ENCODE assay signal across 8 cellular contexts in genomic region chr17:55264640-55265298, GRCh38. TPM values are rescaled to one million over a fixed set of nuclear protein-coding genes. Genes with fewer than 3 reads are reported as not detected.
A peak's percentile ranks its signal among the peaks of the same experiment; 100 is the strongest.
DNase-seq lines count a peak whose midpoint lies in the region; ATAC-seq, FAIRE-seq and TF ChIP-seq lines count a peak whose summit lies in the region.

A gene with protein sequence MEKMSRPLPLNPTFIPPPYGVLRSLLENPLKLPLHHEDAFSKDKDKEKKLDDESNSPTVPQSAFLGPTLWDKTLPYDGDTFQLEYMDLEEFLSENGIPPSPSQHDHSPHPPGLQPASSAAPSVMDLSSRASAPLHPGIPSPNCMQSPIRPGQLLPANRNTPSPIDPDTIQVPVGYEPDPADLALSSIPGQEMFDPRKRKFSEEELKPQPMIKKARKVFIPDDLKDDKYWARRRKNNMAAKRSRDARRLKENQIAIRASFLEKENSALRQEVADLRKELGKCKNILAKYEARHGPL (plus strand): TSS chr17:55264960. CDS start chr17:55265485, 525 bp downstream.

- POLR2A ChIA-PET in A673 (lab: Charles Lee; ENCODE audit: low non-redundant PET): no interaction called here
- POLR2A ChIA-PET in endothelial cell of umbilical vein (lab: Charles Lee): no interaction called here

- no peaks in the 10 kb centered on the region for H4K20me1 ChIP-seq in endothelial cell of umbilical vein (replicated peaks; ENCODE audit: control insufficient read depth, extremely low read depth, insufficient read depth, low read length)

- peak; percentile 97 for ATAC-seq in GM18909 (IDR thresholded peaks at IDR 0.05; ENCODE audit: poor library complexity, unreplicated experiment)
- peak; percentile 97 for ATAC-seq in HG03175 (IDR thresholded peaks at IDR 0.05; ENCODE audit: unreplicated experiment)

- FAIRE-seq in endothelial cell of umbilical vein (lab: Jason Lieb, UNC): no peak

- DNase-seq in A673 (ENCODE audit: low spot score): peak; percentile 90
- peak; percentile 48 for DNase-seq in NCI-H446 treated with DMSO at 0.1 percent for 48 hours (lab: John Stamatoyannopoulos, UW)
- peak; percentile 86 for DNase-seq in activated CD8-positive, alpha-beta memory T cell treated with anti-CD3 and anti-CD28 coated beads, Interleukin-2, amount 50 U/mL, for 48 hours
- DNase-seq in endothelial cell of umbilical vein (ENCODE audit: low read depth, low spot score): peak; percentile 52
- DNase-seq in stimulated activated CD8-positive, alpha-beta memory T cell treated with anti-CD3 and anti-CD28 coated beads, Interleukin-12 subunit alpha, Interleukin-12 subunit beta, amount 100 ng/mL, for 4 hours (ENCODE audit: low read depth): peak; percentile 54

- H3K9me3 ChIP-seq in A673 (ENCODE audit: low read depth, low read length, poor library complexity, severe bottlenecking) (no peaks in the 10 kb centered on the region), endothelial cell of umbilical vein (replicated peaks; ENCODE audit: control insufficient read depth, insufficient read depth, low read length) (no peaks in the 10 kb centered on the region), mesodermal cell (ENCODE audit: control insufficient read depth, low read length) (peaks cover 4% of the 10 kb centered on the region)

- no peaks in the 10 kb centered on the region for H3K79me2 ChIP-seq in endothelial cell of umbilical vein (ENCODE audit: control insufficient read depth, insufficient read depth, low read length)

- no peaks in the 10 kb centered on the region for H3K36me3 ChIP-seq in A673 (ENCODE audit: insufficient read depth, low read length, poor library complexity, severe bottlenecking)
- H3K36me3 ChIP-seq in endothelial cell of umbilical vein (ENCODE audit: control insufficient read depth in 2 of 2, extremely low read depth in 1 of 2, insufficient read depth in 2 of 2, low read length in 2 of 2): no peaks in the 10 kb centered on the region
- H3K36me3 ChIP-seq in mesodermal cell (ENCODE audit: control insufficient read depth, insufficient read depth, low read length): no peaks in the 10 kb centered on the region

- H3K4me3 ChIP-seq in A673 (ENCODE audit: low read depth, low read length, poor library complexity, severe bottlenecking) (peak within 1 kb of the TSS; percentile 48), endothelial cell of umbilical vein (replicated peaks in 1 of 3; ENCODE audit: insufficient read depth in 1 of 3, low read depth in 1 of 3, low read length in 3 of 3) (peak within 1 kb of the TSS in 2 of 3 experiments; percentile 20 to 31), mesodermal cell (ENCODE audit: extremely low read depth, insufficient read depth, low read length, poor library complexity, severe bottlenecking) (peak within 1 kb of the TSS; percentile 27)

- no peaks in the 10 kb centered on the region for H3K27me3 ChIP-seq in A673 (replicated peaks; ENCODE audit: insufficient read depth, low read depth, low read length, poor library complexity)
- peaks cover 47 to 80% of the 10 kb centered on the region in 2 experiments for H3K27me3 ChIP-seq in endothelial cell of umbilical vein (ENCODE audit: control insufficient read depth in 2 of 2, insufficient read depth in 2 of 2, low read length in 2 of 2)

- no peak within 1 kb of the TSS for H3K9ac ChIP-seq in endothelial cell of umbilical vein (replicated peaks; ENCODE audit: extremely low read depth, insufficient read depth, low read length)

- intact Hi-C loops in A673 (cut with micrococcal nuclease; ENCODE audit: unreplicated experiment) (loop anchor here (1.0 kb wide), 1 partner anchor 26 kb away; no protein-coding TSS in a partner anchor), endothelial cell of umbilical vein (cut with micrococcal nuclease) (loop anchor here (1.0 to 5.0 kb wide), 2 partner anchors 26 to 87 kb away; no protein-coding TSS in a partner anchor)

- dilution Hi-C loops in endothelial cell of umbilical vein (cut with MboI; ENCODE audit: extremely low pct_ligation_motif_present, low sequenced_read_pairs): no loop called here

- CTCF ChIA-PET in A673 (lab: Charles Lee): no interaction called here
- CTCF ChIA-PET in endothelial cell of umbilical vein (lab: Charles Lee): interaction anchor here (0.7 to 1.2 kb wide), 3 partner anchors 19 to 908 kb away, joined by 3 to 4 read pairs (median 4); no protein-coding TSS in a partner anchor

- peaks cover 9% of the 10 kb centered on the region for H3K4me1 ChIP-seq in A673 (ENCODE audit: insufficient read depth, low read length, poor library complexity, severe bottlenecking)
- H3K4me1 ChIP-seq in endothelial cell of umbilical vein (ENCODE audit: control insufficient read depth, extremely low read depth, insufficient read depth, low read length): peaks cover 2% of the 10 kb centered on the region
- H3K4me1 ChIP-seq in mesodermal cell (ENCODE audit: control insufficient read depth, insufficient read depth, low read length, poor library complexity, severe bottlenecking): peaks cover 4% of the 10 kb centered on the region

- WGBS in mesodermal cell (ENCODE audit: insufficient coverage in 2 of 2), 2 experiments: 0 to 1% methylated on average over 30 to 43 of the region's 64 CpGs

- no peaks in the 10 kb centered on the region for H3K9me1 ChIP-seq in endothelial cell of umbilical vein (replicated peaks; ENCODE audit: control insufficient read depth, extremely low read depth, insufficient read depth, low read length)

- peak within 1 kb of the TSS; percentile 34 for H3K4me2 ChIP-seq in endothelial cell of umbilical vein (ENCODE audit: insufficient read depth, low read length)

- peak within 1 kb of the TSS; percentile 43 for H2AFZ ChIP-seq in endothelial cell of umbilical vein (ENCODE audit: low read depth, low read length)

- no TSS peak for BruUV-seq in A673 (replicated peaks; lab: Mats Ljungman, UMichigan)
- BruUV-seq in endothelial cell of umbilical vein (replicated peaks; lab: Mats Ljungman, UMichigan): no TSS peak

- no peak for TF ChIP-seq POLR2A in endothelial cell of umbilical vein (IDR thresholded peaks at IDR 0.05; ENCODE audit: low read depth, low read length)

- no peak within 1 kb of the TSS for H3K27ac ChIP-seq in A673 (ENCODE audit: low read depth, low read length, poor library complexity, severe bottlenecking)
- H3K27ac ChIP-seq in endothelial cell of umbilical vein (ENCODE audit: insufficient read depth, low read depth, low read length): no peak within 1 kb of the TSS
- no peak within 1 kb of the TSS for H3K27ac ChIP-seq in mesodermal cell (ENCODE audit: low read depth, low read length, severe bottlenecking)

- TF ChIP-seq CTCF in A673 (conservative IDR thresholded peaks at IDR 0.05; ENCODE audit: low read depth, low read length): no peak
- no peak for TF ChIP-seq CTCF in endothelial cell of umbilical vein (IDR thresholded peaks at IDR 0.05; ENCODE audit: extremely low read depth in 1 of 2, insufficient read depth in 1 of 2, low read depth in 1 of 2, low read length in 2 of 2)

TF ChIP-seq in endothelial cell of umbilical vein, 7 proteins besides CTCF, POLR2A, EP300 and RAD21:
- TF ChIP-seq POLR2AphosphoS5 (IDR thresholded peaks at IDR 0.05; ENCODE audit: insufficient read depth, low read depth, low read length): peak; percentile 38
- no peak for TF ChIP-seq EZH2 (IDR thresholded peaks at IDR 0.05; ENCODE audit: borderline replicate concordance, low read depth, low read length, severe bottlenecking)
- TF ChIP-seq MAX (IDR thresholded peaks at IDR 0.05; ENCODE audit: insufficient read depth, insufficient read length): peak; percentile 27
- TF ChIP-seq FOS (IDR thresholded peaks at IDR 0.05; ENCODE audit: borderline replicate concordance, insufficient read depth, low read length): peak; percentile 11
- no peak for TF ChIP-seq MYC (IDR thresholded peaks at IDR 0.05; ENCODE audit: low read depth, low read length)
- TF ChIP-seq JUN (IDR thresholded peaks at IDR 0.05; ENCODE audit: borderline replicate concordance, insufficient read depth, insufficient read length, low read depth): no peak
- no peak for TF ChIP-seq GATA2 (IDR thresholded peaks at IDR 0.05; ENCODE audit: insufficient read depth, insufficient read length, low read depth, low read length)

RNA-seq across cellular contexts. Expression of the gene that starts here (rescaled TPM):
- total RNA-seq in A673 (2021): 3.2 and 5.1 TPM in 2 replicates
- not detected in 2 replicates for total RNA-seq in endothelial cell of umbilical vein
- polyA plus RNA-seq in endothelial cell of umbilical vein: not detected in 2 replicates
- polyA plus RNA-seq in endothelial cell of umbilical vein (2011; cell fraction: cytosol; rRNA removed): not detected in 2 replicates
- not detected in 2 replicates for polyA plus RNA-seq in endothelial cell of umbilical vein (2011; cell fraction: nucleus; rRNA removed)
- polyA plus RNA-seq in endothelial cell of umbilical vein (2012): not detected in 2 replicates
- polyA minus RNA-seq in endothelial cell of umbilical vein: not detected in 2 replicates
- 0.72 TPM for polyA minus RNA-seq in endothelial cell of umbilical vein (2011; cell fraction: cytosol; rRNA and poly(A)+ RNA removed)
- not detected in 2 replicates for polyA minus RNA-seq in endothelial cell of umbilical vein (2011; cell fraction: nucleus; rRNA and poly(A)+ RNA removed)
- not detected for polyA plus RNA-seq in mesodermal cell (2013, experiment 1 of 2)
- polyA plus RNA-seq in mesodermal cell (2013, experiment 2 of 2): 0.10 TPM

Comparison
In these comparisons a context has a peak if more than half of its experiments do, and no peak if none do; other contexts are left out.
1. Peak in DNase-seq, H3K4me3 ChIP-seq and H3K4me2 ChIP-seq in endothelial cell of umbilical vein; RNA of the gene not detected or under 1 TPM.